ENCODE assay signal across 1 cellular context in the genomic region with DNA sequence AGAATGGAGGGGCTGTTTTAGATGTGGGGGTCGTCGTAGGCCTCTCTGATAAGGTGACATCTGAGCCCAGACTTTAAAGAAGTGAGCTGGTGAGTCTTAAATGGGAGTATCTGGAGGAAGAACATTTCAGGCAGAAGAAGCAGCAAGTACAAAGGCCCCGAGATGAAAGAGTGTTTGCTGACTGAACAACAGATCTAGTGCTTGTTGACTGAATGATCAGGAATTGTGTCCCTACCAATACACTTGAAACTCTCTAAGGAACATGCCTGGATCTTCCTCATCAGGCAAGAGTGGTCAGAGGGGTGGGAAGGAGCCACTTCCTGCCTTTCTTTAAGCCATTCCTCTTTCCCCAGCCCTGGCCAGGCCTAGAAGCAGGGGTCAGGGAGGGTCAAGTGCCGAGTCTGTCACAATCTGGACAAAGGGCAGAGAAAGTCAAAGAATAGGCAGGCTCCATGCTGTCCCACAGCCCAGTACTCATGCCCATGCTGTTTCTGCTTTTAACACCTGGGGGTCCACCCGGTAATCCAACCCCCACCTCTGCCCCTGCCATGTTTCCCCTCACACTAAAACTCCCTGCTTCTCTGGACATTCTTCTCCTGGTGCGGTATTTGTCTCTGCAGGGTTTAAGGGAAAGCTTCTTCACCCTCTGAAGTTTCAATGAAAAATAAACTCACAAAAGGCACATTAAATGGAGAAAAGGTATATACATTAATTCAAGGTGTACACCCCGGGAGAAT.
TF ChIP-seq lines count a peak whose summit lies in the region.

No MANE protein-coding gene starts in this region.

TF ChIP-seq in A549, 52 proteins besides CTCF, POLR2A, EP300 and RAD21 (continued from another document):
- TF ChIP-seq BCL3 (IDR thresholded peaks at IDR 0.05) = no peak
- TF ChIP-seq BHLHE40 (IDR thresholded peaks at IDR 0.05; ENCODE audit: low read depth, low read length) = no peak
- TF ChIP-seq, protein P1, sequence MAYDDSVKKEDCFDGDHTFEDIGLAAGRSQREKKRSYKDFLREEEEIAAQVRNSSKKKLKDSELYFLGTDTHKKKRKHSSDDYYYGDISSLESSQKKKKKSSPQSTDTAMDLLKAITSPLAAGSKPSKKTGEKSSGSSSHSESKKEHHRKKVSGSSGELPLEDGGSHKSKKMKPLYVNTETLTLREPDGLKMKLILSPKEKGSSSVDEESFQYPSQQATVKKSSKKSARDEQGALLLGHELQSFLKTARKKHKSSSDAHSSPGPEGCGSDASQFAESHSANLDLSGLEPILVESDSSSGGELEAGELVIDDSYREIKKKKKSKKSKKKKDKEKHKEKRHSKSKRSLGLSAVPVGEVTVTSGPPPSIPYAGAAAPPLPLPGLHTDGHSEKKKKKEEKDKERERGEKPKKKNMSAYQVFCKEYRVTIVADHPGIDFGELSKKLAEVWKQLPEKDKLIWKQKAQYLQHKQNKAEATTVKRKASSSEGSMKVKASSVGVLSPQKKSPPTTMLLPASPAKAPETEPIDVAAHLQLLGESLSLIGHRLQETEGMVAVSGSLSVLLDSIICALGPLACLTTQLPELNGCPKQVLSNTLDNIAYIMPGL (CRISPR knock-in tag; IDR thresholded peaks at IDR 0.05; ENCODE audit: borderline replicate concordance) = no peak
